In genomic region chr10:27815261-27815660, GRCh38 we compare ENCODE assay signal across 34 cellular contexts.
"Had no signal": no experiment of that assay in that cellular context is flagged by ENCODE, and none has a peak within 500 bp of the region (broad histone marks: within the 10 kb centered on the region; RNA-seq: fewer than 3 reads in every experiment).

No MANE protein-coding gene starts in this region.

- H3K27ac ChIP-seq: adrenal gland, PC-9, VCaP had no signal

- H3K4me2 ChIP-seq: PC-9 had no signal

- H3K27ac Mint-ChIP-seq: activated CD4-positive, alpha-beta memory T cell treated with anti-CD3 and anti-CD28 coated beads, Interleukin-2, amount 10 ng/mL, durations not matched to agents 7 days and 5 days; activated CD8-positive, alpha-beta memory T cell treated with anti-CD3 and anti-CD28 coated beads, Interleukin-2, amount 10 ng/mL, durations not matched to agents 7 days and 5 days; activated naive CD4-positive, alpha-beta T cell treated with anti-CD3 and anti-CD28 coated beads, Interleukin-2, amount 50 U/mL, for 24 hours; activated naive CD8-positive, alpha-beta T cell treated with anti-CD3 and anti-CD28 coated beads, Interleukin-2, amount 10 ng/mL, durations not matched to agents 7 days and 5 days; activated T-cell treated with anti-CD3 and anti-CD28 coated beads, Interleukin-2, amount 50 U/mL, for 72 hours; activated T-helper 17 cell treated with anti-CD3 and anti-CD28 coated beads, Interleukin-2, amount 50 U/mL, for 72 hours; brain had no signal

- H2AFZ ChIP-seq: PC-9 had no signal

- H3K4me3 ChIP-seq: adrenal gland, PC-9 had no signal

- H3K4me3 Mint-ChIP-seq: activated CD4-positive, alpha-beta memory T cell treated with anti-CD3 and anti-CD28 coated beads, Interleukin-2, amount 10 ng/mL, durations not matched to agents 7 days and 5 days; activated CD8-positive, alpha-beta memory T cell treated with anti-CD3 and anti-CD28 coated beads, Interleukin-2, amount 10 ng/mL, durations not matched to agents 7 days and 5 days; activated naive CD4-positive, alpha-beta T cell treated with anti-CD3 and anti-CD28 coated beads, Interleukin-2, amount 50 U/mL, for 24 hours; activated naive CD8-positive, alpha-beta T cell treated with anti-CD3 and anti-CD28 coated beads, Interleukin-2, amount 10 ng/mL, durations not matched to agents 7 days and 5 days; activated T-cell treated with anti-CD3 and anti-CD28 coated beads, Interleukin-2, amount 50 U/mL, for 72 hours; activated T-helper 17 cell treated with anti-CD3 and anti-CD28 coated beads, Interleukin-2, amount 50 U/mL, for 72 hours; brain had no signal

- DNase-seq: activated CD4-positive, alpha-beta memory T cell treated with anti-CD3 and anti-CD28 coated beads, Interleukin-2, amount 10 ng/mL, durations not matched to agents 7 days and 5 days; activated CD4-positive, alpha-beta T cell treated with anti-CD3 and anti-CD28 coated beads for 1 hour; activated CD4-positive, alpha-beta T cell treated with anti-CD3 and anti-CD28 coated beads for 48 hours; activated CD4-positive, CD25-positive, alpha-beta regulatory T cell; activated CD8-positive, alpha-beta memory T cell treated with anti-CD3 and anti-CD28 coated beads for 24 hours; activated CD8-positive, alpha-beta memory T cell treated with anti-CD3 and anti-CD28 coated beads, Interleukin-2, amount 10 ng/mL, durations not matched to agents 7 days and 5 days; activated CD8-positive, alpha-beta memory T cell treated with anti-CD3 and anti-CD28 coated beads, Interleukin-2, amount 50 U/mL, for 48 hours; activated effector memory CD4-positive, alpha-beta T cell treated with anti-CD3 and anti-CD28 coated beads, Interleukin-2, amount 50 U/mL, for 16 hours; activated naive CD4-positive, alpha-beta T cell; activated naive CD8-positive, alpha-beta T cell treated with anti-CD3 and anti-CD28 coated beads, Interleukin-2, amount 10 ng/mL, durations not matched to agents 7 days and 5 days; activated T-cell treated with anti-CD3 and anti-CD28 coated beads, Interleukin-2, amount 50 U/mL, for 72 hours; adrenal gland; caudate nucleus; cerebellar nuclear complex; cortex of kidney; NCI-H1105; NCI-H1436; NCI-H1694; NCI-H1930; NCI-H2081 treated with DMSO at 0.1 percent for 48 hours; NCI-H510A; NCI-H526; NCI-H748 treated with DMSO at 0.1 percent for 48 hours; NK-92 treated with Interleukin-12 subunit alpha and Interleukin-12 subunit beta, amount 100 ng/mL, for 24 hours; PC-9; Right ventricle myocardium superior; SW 1271; T-helper 1 cell; T-helper 2 cell; T-helper 9 cell had no signal

- H3K36me3 Mint-ChIP-seq: activated CD8-positive, alpha-beta memory T cell treated with anti-CD3 and anti-CD28 coated beads, Interleukin-2, amount 10 ng/mL, durations not matched to agents 7 days and 5 days; activated naive CD4-positive, alpha-beta T cell treated with anti-CD3 and anti-CD28 coated beads, Interleukin-2, amount 50 U/mL, for 24 hours; activated naive CD8-positive, alpha-beta T cell treated with anti-CD3 and anti-CD28 coated beads, Interleukin-2, amount 10 ng/mL, durations not matched to agents 7 days and 5 days; brain had no signal

- H3K4me1 Mint-ChIP-seq: activated CD4-positive, alpha-beta memory T cell treated with anti-CD3 and anti-CD28 coated beads, Interleukin-2, amount 10 ng/mL, durations not matched to agents 7 days and 5 days; activated CD8-positive, alpha-beta memory T cell treated with anti-CD3 and anti-CD28 coated beads, Interleukin-2, amount 10 ng/mL, durations not matched to agents 7 days and 5 days; activated naive CD4-positive, alpha-beta T cell treated with anti-CD3 and anti-CD28 coated beads, Interleukin-2, amount 50 U/mL, for 24 hours; activated naive CD8-positive, alpha-beta T cell treated with anti-CD3 and anti-CD28 coated beads, Interleukin-2, amount 10 ng/mL, durations not matched to agents 7 days and 5 days; activated T-helper 17 cell treated with anti-CD3 and anti-CD28 coated beads, Interleukin-2, amount 50 U/mL, for 72 hours; brain had no signal

- ATAC-seq: activated CD8-positive, alpha-beta memory T cell treated with anti-CD3 and anti-CD28 coated beads, Interleukin-2, amount 10 ng/mL, durations not matched to agents 7 days and 5 days; activated T-cell treated with anti-CD3 and anti-CD28 coated beads, Interleukin-2, amount 50 U/mL, for 72 hours; activated T-helper 17 cell treated with anti-CD3 and anti-CD28 coated beads, Interleukin-2, amount 50 U/mL, for 72 hours had no signal

- H3K36me3 ChIP-seq: adrenal gland had no signal

- H3K9me3 Mint-ChIP-seq: activated CD4-positive, alpha-beta memory T cell treated with anti-CD3 and anti-CD28 coated beads, Interleukin-2, amount 10 ng/mL, durations not matched to agents 7 days and 5 days; activated naive CD4-positive, alpha-beta T cell treated with anti-CD3 and anti-CD28 coated beads, Interleukin-2, amount 50 U/mL, for 24 hours; activated naive CD8-positive, alpha-beta T cell treated with anti-CD3 and anti-CD28 coated beads, Interleukin-2, amount 10 ng/mL, durations not matched to agents 7 days and 5 days; activated T-cell treated with anti-CD3 and anti-CD28 coated beads, Interleukin-2, amount 50 U/mL, for 72 hours; activated T-helper 17 cell treated with anti-CD3 and anti-CD28 coated beads, Interleukin-2, amount 50 U/mL, for 72 hours; brain had no signal

- H3K9me3 ChIP-seq: adrenal gland had no signal

- H3K27me3 ChIP-seq: adrenal gland had no signal

- H3K27me3 Mint-ChIP-seq: activated naive CD4-positive, alpha-beta T cell treated with anti-CD3 and anti-CD28 coated beads, Interleukin-2, amount 50 U/mL, for 24 hours; activated naive CD8-positive, alpha-beta T cell treated with anti-CD3 and anti-CD28 coated beads, Interleukin-2, amount 10 ng/mL, durations not matched to agents 7 days and 5 days; brain had no signal
